Comparison of ENCODE assay signal across 9 cellular contexts in genomic region chr17:58335779-58336455, GRCh38. TPM values are rescaled to one million over a fixed set of nuclear protein-coding genes. Genes with fewer than 3 reads are reported as not detected.
A peak's percentile ranks its signal among the peaks of the same experiment; 100 is the strongest.
DNase-seq lines count a peak whose midpoint lies in the region; ATAC-seq and TF ChIP-seq lines count a peak whose summit lies in the region.
"Had no signal": no experiment of that assay in that cellular context is flagged by ENCODE, and none has a peak within 500 bp of the region (broad histone marks: within the 10 kb centered on the region; RNA-seq: fewer than 3 reads in every experiment).

No MANE protein-coding gene starts in this region.

- DNase-seq in Caco-2 (no peak), NCI-H2029 (lab: John Stamatoyannopoulos, UW) (no peak), Ammon's horn (ENCODE audit: low spot score) (no peak)
- peak; percentile 98 for DNase-seq in Jurkat, Clone E6-1 (ENCODE audit: low read depth, low spot score)
- DNase-seq in activated CD4-positive, alpha-beta T cell treated with anti-CD3 and anti-CD28 coated beads, Interleukin-2, amount 50 U/mL, for 4 hours = peak; percentile 45 to 50
- DNase-seq in stimulated activated CD8-positive, alpha-beta memory T cell treated with anti-CD3 and anti-CD28 coated beads, Interleukin-2, amount 100 ng/mL, for 48 hours (ENCODE audit: low read depth in 2 of 2) = peak; percentile 53 to 63

- POLR2A ChIA-PET in Caco-2 (lab: Charles Lee) = interaction anchor here (0.6 to 2.6 kb wide), 2 partner anchors 71 to 82 kb away, joined by 5 to 9 read pairs; partner anchors contain the start of gene RNF43

- no peaks in the 10 kb centered on the region for H3K27me3 ChIP-seq in Caco-2 (replicated peaks; ENCODE audit: control insufficient read depth, insufficient read depth, low read length)
- H3K27me3 ChIP-seq in gastroesophageal sphincter = peaks cover 20% of the 10 kb centered on the region

- TF ChIP-seq CTCF in Caco-2 (IDR thresholded peaks at IDR 0.05; ENCODE audit: insufficient read depth in 1 of 2, low read depth in 1 of 2, low read length in 1 of 2, severe bottlenecking in 1 of 2, unreplicated experiment in 1 of 2) (no peak), gastroesophageal sphincter (IDR thresholded peaks at IDR 0.05) (no peak)

- peaks cover 15% of the 10 kb centered on the region for H3K4me1 Mint-ChIP-seq in Caco-2 (ENCODE audit: low read depth, unreplicated experiment)

- H3K36me3 ChIP-seq in Caco-2 (ENCODE audit: control insufficient read depth, insufficient read depth, low read length) (no peaks in the 10 kb centered on the region), gastroesophageal sphincter (no peaks in the 10 kb centered on the region)

- H3K4me1 ChIP-seq in Caco-2 (peaks cover 34% of the 10 kb centered on the region), gastroesophageal sphincter (peaks cover 0 to 46% (median 6%) of the 10 kb centered on the region in 3 donors)

- no peaks in the 10 kb centered on the region for H3K9me3 Mint-ChIP-seq in Caco-2 (ENCODE audit: unreplicated experiment)

- H3K4me3 ChIP-seq in Caco-2 (ENCODE audit: low read depth, low read length) (no peak overlapping the region), gastroesophageal sphincter (no peak overlapping the region)
- peak overlapping the region; percentile 100 for H3K4me3 ChIP-seq in Jurkat, Clone E6-1 (ENCODE audit: low read length)

- no peak for ATAC-seq in gastroesophageal sphincter
- ATAC-seq in HG02798 (IDR thresholded peaks at IDR 0.05; ENCODE audit: poor library complexity, unreplicated experiment) = no peak

- no peak for TF ChIP-seq EP300 in gastroesophageal sphincter (IDR thresholded peaks at IDR 0.05)

- H3K27ac ChIP-seq in gastroesophageal sphincter = peak overlapping the region in 3 of 4 donors; percentile 66 to 85 (median 80)

- no peak overlapping the region for H3K4me3 Mint-ChIP-seq in Caco-2 (ENCODE audit: unreplicated experiment)

- no peaks in the 10 kb centered on the region for H3K27me3 Mint-ChIP-seq in Caco-2 (ENCODE audit: insufficient read depth, unreplicated experiment)

- 74% methylated on average over 3 of the region's 4 CpGs; no CpG with 5 or more reads in 1 of the 2 donors for WGBS in gastroesophageal sphincter (ENCODE audit: low coverage in 1 of 2), 2 donors

- TF ChIP-seq POLR2A in gastroesophageal sphincter (IDR thresholded peaks at IDR 0.05) = no peak

- no TSS peak for BruUV-seq in Caco-2 (replicated peaks; lab: Mats Ljungman, UMichigan)

- H3K36me3 Mint-ChIP-seq in Caco-2 (ENCODE audit: insufficient read depth, unreplicated experiment) = peaks cover 70% of the 10 kb centered on the region

- H3K9me3 ChIP-seq in Caco-2 (no peaks in the 10 kb centered on the region), gastroesophageal sphincter (no peaks in the 10 kb centered on the region)

- intact Hi-C loops in Caco-2 (cut with micrococcal nuclease; ENCODE audit: unreplicated experiment) = no loop called here

- H3K27ac Mint-ChIP-seq in Caco-2 (ENCODE audit: unreplicated experiment) = peak overlapping the region; percentile 74

- CTCF ChIA-PET in Caco-2 (lab: Charles Lee) = interaction anchor here (2.9 to 3.0 kb wide), 2 partner anchors 18 to 82 kb away, joined by 15 to 17 read pairs; partner anchors contain the start of gene RNF43

RNA-seq across cellular contexts. Expression of gene TSPOAP1, which starts 7.3 kb away (rescaled TPM):
- 6.0 and 7.4 TPM in 2 replicates for total RNA-seq in Caco-2 (2022)
- 13.8 TPM for polyA plus RNA-seq in Jurkat, Clone E6-1 (2012; ENCODE audit: insufficient read depth, insufficient read length)
- 10 to 100 TPM in 3 of 4 donors, 1 to 10 TPM in 1; 7.4 to 44.8 (median 23.0) TPM for total RNA-seq in gastroesophageal sphincter
- total RNA-seq: endothelial cell of umbilical vein had no signal
- polyA plus RNA-seq: endothelial cell of umbilical vein had no signal

RNA-seq across cellular contexts. Expression of gene SUPT4H1, which starts 16.1 kb away (rescaled TPM):
- total RNA-seq in Caco-2 (2022) = 70.9 and 71.4 TPM in 2 replicates
- polyA plus RNA-seq in Jurkat, Clone E6-1 (2012; ENCODE audit: insufficient read depth, insufficient read length) = 211 TPM
- total RNA-seq in gastroesophageal sphincter = 10 to 100 TPM; 40.1 to 55.4 (median 45.1) TPM

RNA-seq across cellular contexts. Expression of gene MPO, which starts 55.2 kb away (rescaled TPM):
- 0.23 TPM in 1 of 2 replicates, not detected in the other for total RNA-seq in Caco-2 (2022)
- not detected for polyA plus RNA-seq in Jurkat, Clone E6-1 (2012; ENCODE audit: insufficient read depth, insufficient read length)
- 1 to 10 TPM in 1 of 4 donors, not detected in 3; 1.6 TPM for total RNA-seq in gastroesophageal sphincter
- total RNA-seq: endothelial cell of umbilical vein had no signal
- polyA plus RNA-seq: endothelial cell of umbilical vein had no signal

Comparison
In these comparisons a context has a peak if more than half of its experiments do, and no peak if none do; other contexts are left out.
1. DNase-seq: peak in Jurkat, Clone E6-1 (single experiment), activated CD4-positive, alpha-beta T cell treated with anti-CD3 and anti-CD28 coated beads, Interleukin-2, amount 50 U/mL, for 4 hours (2 of 2) and stimulated activated CD8-positive, alpha-beta memory T cell treated with anti-CD3 and anti-CD28 coated beads, Interleukin-2, amount 100 ng/mL, for 48 hours (2 of 2); none in Caco-2 (0 of 2), NCI-H2029 (single experiment) and Ammon's horn (single experiment).